Comparison of ENCODE assay signal across 8 cellular contexts in genomic region chr4:154760895-154761294, GRCh38. TPM values are rescaled to one million over a fixed set of nuclear protein-coding genes. Genes with fewer than 3 reads are reported as not detected.
"Had no signal": no experiment of that assay in that cellular context is flagged by ENCODE, and none has a peak within 500 bp of the region (broad histone marks: within the 10 kb centered on the region; RNA-seq: fewer than 3 reads in every experiment).

No MANE protein-coding gene starts in this region.

- ATAC-seq: GM12878 had no signal

- H3K4me3 ChIP-seq: GM12878 had no signal

- DNase-seq: GDM1, GF-D8 had no signal

- FAIRE-seq: G401.6, GM12878, GM12891, GM12892, GM18507, GM19239 had no signal

RNA-seq across cellular contexts. Expression of gene LRAT, which starts 17.1 kb away (rescaled TPM):
- total RNA-seq: GM12878 had no signal

RNA-seq across cellular contexts. Expression of gene RBM46, which starts 20.2 kb away (rescaled TPM):
- total RNA-seq: GM12878 had no signal
- polyA plus RNA-seq: GM12878 had no signal
